ENCODE assay signal across 21 cellular contexts in the genomic region with DNA sequence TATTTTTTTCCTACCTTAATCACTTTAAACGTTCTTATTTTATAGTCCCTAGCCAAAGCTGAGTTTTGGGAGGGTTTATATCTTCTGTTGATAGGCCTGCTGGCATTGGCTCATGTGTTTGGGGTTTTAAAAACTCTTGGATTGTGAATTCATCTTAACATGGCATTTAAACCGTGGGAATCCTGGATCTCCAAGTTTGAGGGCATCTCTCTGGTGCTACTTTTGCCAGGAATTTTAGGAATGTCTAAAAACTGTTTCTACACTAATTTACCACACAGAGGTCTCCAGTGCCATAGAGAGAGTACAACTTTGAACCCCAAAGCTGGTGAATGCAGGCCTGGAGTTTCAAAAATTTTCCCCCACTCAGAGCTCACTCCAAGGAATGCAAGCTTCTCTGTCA.
"Had no signal": no experiment of that assay in that cellular context is flagged by ENCODE, and none has a peak within 500 bp of the region (broad histone marks: within the 10 kb centered on the region; RNA-seq: fewer than 3 reads in every experiment).

No MANE protein-coding gene starts in this region.

- H3K27me3 ChIP-seq: gastroesophageal sphincter, right lobe of liver, testis, tibial nerve, upper lobe of right lung, vagina had no signal

- H3K36me3 ChIP-seq: gastroesophageal sphincter, right lobe of liver, tibial nerve, upper lobe of right lung, vagina had no signal

- ATAC-seq: gastroesophageal sphincter; left lobe of liver; psoas muscle; right lobe of liver; stimulated activated naive B cell treated with anti-CD40 and anti-IgM and Interleukin-4, amounts not matched to agents 10 μg/mL and 1 μg/mL and 100 μg/mL, for 72 hours; stimulated activated naive CD8-positive, alpha-beta T cell treated with anti-CD3 and anti-CD28 coated beads, Interleukin-15, amount 100 ng/mL, for 72 hours; upper lobe of right lung had no signal

- H3K27ac Mint-ChIP-seq: nephron progenitor cell; stimulated activated naive B cell treated with anti-CD40 and anti-IgM and Interleukin-4, amounts not matched to agents 10 μg/mL and 1 μg/mL and 100 μg/mL, for 72 hours; stimulated activated naive CD8-positive, alpha-beta T cell treated with anti-CD3 and anti-CD28 coated beads, Interleukin-15, amount 100 ng/mL, for 72 hours had no signal

- H3K4me1 ChIP-seq: gastroesophageal sphincter, psoas muscle, right lobe of liver, testis, vagina had no signal

- DNase-seq: dorsolateral prefrontal cortex; effector CD8-positive, alpha-beta T cell; foreskin fibroblast; glutamatergic neuron; islet precursor cell; mammary epithelial cell; nephron progenitor cell; psoas muscle; retina; right lobe of liver; stimulated activated CD4-positive, alpha-beta T cell treated with anti-CD3 and anti-CD28 coated beads, Interleukin-2, amount 100 ng/mL, for 24 hours; stimulated activated CD4-positive, alpha-beta T cell treated with anti-CD3 and anti-CD28 coated beads, Interleukin-4, amount 100 ng/mL, for 4 hours; stimulated activated naive B cell treated with anti-CD40 and anti-IgM and Interleukin-4, amounts not matched to agents 10 μg/mL and 1 μg/mL and 100 μg/mL, for 72 hours; stimulated activated naive CD8-positive, alpha-beta T cell treated with anti-CD3 and anti-CD28 coated beads, Interleukin-15, amount 100 ng/mL, for 72 hours; testis; upper lobe of right lung had no signal

- H3K27ac ChIP-seq: coronary artery, dorsolateral prefrontal cortex, gastroesophageal sphincter, psoas muscle, right lobe of liver, testis, tibial nerve, upper lobe of right lung, vagina had no signal

- H3K4me3 ChIP-seq: coronary artery, dorsolateral prefrontal cortex, gastroesophageal sphincter, psoas muscle, right lobe of liver, testis, tibial nerve, upper lobe of right lung, vagina had no signal

- H3K4me1 Mint-ChIP-seq: nephron progenitor cell; stimulated activated naive B cell treated with anti-CD40 and anti-IgM and Interleukin-4, amounts not matched to agents 10 μg/mL and 1 μg/mL and 100 μg/mL, for 72 hours; stimulated activated naive CD8-positive, alpha-beta T cell treated with anti-CD3 and anti-CD28 coated beads, Interleukin-15, amount 100 ng/mL, for 72 hours had no signal

- H3K9me3 ChIP-seq: gastroesophageal sphincter, psoas muscle, right lobe of liver, testis, tibial nerve, upper lobe of right lung, vagina had no signal

- H3K4me3 Mint-ChIP-seq: nephron progenitor cell; stimulated activated naive B cell treated with anti-CD40 and anti-IgM and Interleukin-4, amounts not matched to agents 10 μg/mL and 1 μg/mL and 100 μg/mL, for 72 hours; stimulated activated naive CD8-positive, alpha-beta T cell treated with anti-CD3 and anti-CD28 coated beads, Interleukin-15, amount 100 ng/mL, for 72 hours had no signal
